In genomic region chr19:14022469-14022868, GRCh38 we compare ENCODE assay signal across 35 cellular contexts. TPM values are rescaled to one million over a fixed set of nuclear protein-coding genes. Genes with fewer than 3 reads are reported as not detected.
DNase-seq lines count a peak whose midpoint lies in the region; ATAC-seq, FAIRE-seq and TF ChIP-seq lines count a peak whose summit lies in the region.
"Had no signal": no experiment of that assay in that cellular context is flagged by ENCODE, and none has a peak within 500 bp of the region (broad histone marks: within the 10 kb centered on the region; RNA-seq: fewer than 3 reads in every experiment).

No MANE protein-coding gene starts in this region.

- in situ Hi-C loops in HepG2 (cut with HindIII; ENCODE audit: extremely low pct_ligation_motif_present, low pct_unique_long_range_greater_than_20kb): no loop called here

- TF ChIP-seq POLR2A in HepG2 (IDR thresholded peaks at IDR 0.05; ENCODE audit: insufficient read depth in 1 of 2, low read depth in 2 of 2, low read length in 2 of 2) (no peak), right lobe of liver (IDR thresholded peaks at IDR 0.05) (no peak)

- no peaks in the 10 kb centered on the region for H3K27me3 Mint-ChIP-seq in astrocyte (ENCODE audit: low read depth, unreplicated experiment)
- H3K27me3 Mint-ChIP-seq: activated CD4-positive, alpha-beta T cell treated with anti-CD3 and anti-CD28 coated beads, Interleukin-2, amount 10 ng/mL, durations not matched to agents 24 days and 14 days; activated T-cell treated with anti-CD3 and anti-CD28 coated beads, Interleukin-2, amount 50 U/mL, for 24 hours had no signal

- BruUV-seq in HepG2 (replicated peaks; lab: Mats Ljungman, UMichigan): no TSS peak

- no peak for ATAC-seq in HepG2
- ATAC-seq in right lobe of liver: no peak
- ATAC-seq in upper lobe of right lung: peak; percentile 7
- ATAC-seq in GM19452 (IDR thresholded peaks at IDR 0.05; ENCODE audit: unreplicated experiment): no peak
- ATAC-seq: A549 had no signal

- H3K4me1 ChIP-seq in HepG2 (ENCODE audit: insufficient read depth, low read length): peaks cover 46% of the 10 kb centered on the region
- peaks cover 0 to 5% (median 0%) of the 10 kb centered on the region in 4 donors for H3K4me1 ChIP-seq in right lobe of liver
- H3K4me1 ChIP-seq in astrocyte (ENCODE audit: insufficient read depth, low read length): peaks cover 5% of the 10 kb centered on the region
- H3K4me1 ChIP-seq in upper lobe of right lung: peaks cover 22% of the 10 kb centered on the region
- H3K4me1 ChIP-seq: right atrium auricular region had no signal

- TF ChIP-seq RAD21 in HepG2 (CRISPR knock-in tag; IDR thresholded peaks at IDR 0.05): no peak

- H3K4me2 ChIP-seq in HepG2 (ENCODE audit: low read depth, low read length) (0 out of 2 replicates have a peak overlapping the region, but pooled peaks have one; percentile 4), astrocyte (ENCODE audit: low read length) (no peak overlapping the region)
- H3K4me2 ChIP-seq: A549, KMS-11 had no signal

- FAIRE-seq in HepG2 (lab: Jason Lieb, UNC): no peak
- no peak for FAIRE-seq in astrocyte (lab: Jason Lieb, UNC)
- FAIRE-seq: A549, H54, pancreas had no signal

- no peak overlapping the region for H3K27ac Mint-ChIP-seq in astrocyte (ENCODE audit: unreplicated experiment)
- H3K27ac Mint-ChIP-seq: activated T-cell treated with anti-CD3 and anti-CD28 coated beads, Interleukin-2, amount 50 U/mL, for 24 hours had no signal

- H3K4me3 Mint-ChIP-seq in astrocyte (ENCODE audit: unreplicated experiment): no peak overlapping the region
- H3K4me3 Mint-ChIP-seq: activated CD4-positive, alpha-beta T cell treated with anti-CD3 and anti-CD28 coated beads, Interleukin-2, amount 10 ng/mL, durations not matched to agents 24 days and 14 days; activated T-cell treated with anti-CD3 and anti-CD28 coated beads, Interleukin-2, amount 50 U/mL, for 24 hours had no signal

- TF ChIP-seq EP300 in HepG2 (IDR thresholded peaks at IDR 0.05; ENCODE audit: low read depth in 2 of 2, low read length in 2 of 2) (no peak), HepG2 (CRISPR knock-in tag; IDR thresholded peaks at IDR 0.05; ENCODE audit: borderline replicate concordance) (no peak)

- CTCF ChIA-PET in HepG2 (lab: Yijun Ruan, JAX; ENCODE audit: low intra/inter-chr PET ratio, low total read pairs): no interaction called here

- TF ChIP-seq CTCF in HepG2 (CRISPR knock-in tag; IDR thresholded peaks at IDR 0.05) (no peak), right lobe of liver (IDR thresholded peaks at IDR 0.05) (no peak), astrocyte (IDR thresholded peaks at IDR 0.05; ENCODE audit: insufficient read depth, low read depth, low read length) (no peak), fibroblast of villous mesenchyme (IDR thresholded peaks at IDR 0.05; ENCODE audit: insufficient read depth, low read depth, low read length) (no peak), upper lobe of right lung (IDR thresholded peaks at IDR 0.05) (no peak)

- intact Hi-C loops in HepG2 (cut with micrococcal nuclease; ENCODE audit: unreplicated experiment) (loop anchor here (2.0 kb wide), 1 partner anchor 116 kb away; the partner anchor contains the start of genes BRME1 and CC2D1A), right lobe of liver (cut with DNase I) (no loop called here), upper lobe of right lung (cut with DNase I) (no loop called here)

- H3K9me3 ChIP-seq in HepG2 (ENCODE audit: low read length) (no peaks in the 10 kb centered on the region), right lobe of liver (no peaks in the 10 kb centered on the region), astrocyte (ENCODE audit: insufficient read depth, low read depth, low read length) (no peaks in the 10 kb centered on the region), upper lobe of right lung (no peaks in the 10 kb centered on the region)
- H3K9me3 ChIP-seq: A549, esophagus squamous epithelium, pancreas, right atrium auricular region, spleen, tibial nerve had no signal

- no peaks in the 10 kb centered on the region for H4K20me1 ChIP-seq in HepG2 (ENCODE audit: insufficient read depth, low read length)
- H4K20me1 ChIP-seq in astrocyte (ENCODE audit: insufficient read depth, low read length): no peaks in the 10 kb centered on the region

- H3K9ac ChIP-seq in HepG2 (ENCODE audit: insufficient read depth, low read depth, low read length): no peak overlapping the region
- no peak overlapping the region for H3K9ac ChIP-seq in astrocyte (ENCODE audit: low read length)
- H3K9ac ChIP-seq: KMS-11 had no signal

- H3K27me3 ChIP-seq in HepG2 (ENCODE audit: control insufficient read depth in 1 of 2, insufficient read depth in 2 of 2, low read length in 2 of 2) (no peaks in the 10 kb centered on the region; a peak in 2 of 5 replicates), right lobe of liver (no peaks in the 10 kb centered on the region), astrocyte (ENCODE audit: insufficient read depth, low read length) (no peaks in the 10 kb centered on the region), upper lobe of right lung (no peaks in the 10 kb centered on the region)
- H3K27me3 ChIP-seq: cardiac muscle cell, esophagus squamous epithelium, pancreas, right atrium auricular region, spleen had no signal

- peaks cover 4% of the 10 kb centered on the region for H3K4me1 Mint-ChIP-seq in astrocyte (ENCODE audit: low read depth, unreplicated experiment)

- DNase-seq in HepG2 (ENCODE audit: low spot score) (no peak), right lobe of liver (no peak), astrocyte (ENCODE audit: low read depth) (peak; percentile 64), fibroblast of villous mesenchyme (ENCODE audit: low read depth) (peak; percentile 60), upper lobe of right lung (no peak), GDM1 (lab: John Stamatoyannopoulos, UW) (no peak), AG08396 (ENCODE audit: low spot score) (no peak)
- DNase-seq: activated CD4-positive, alpha-beta T cell treated with anti-CD3 and anti-CD28 coated beads, Interleukin-2, amount 10 ng/mL, durations not matched to agents 24 days and 14 days; activated gamma-delta T cell treated with Interleukin-2 at 50 U/mL for 16 hours; activated T-cell treated with anti-CD3 and anti-CD28 coated beads, Interleukin-2, amount 50 U/mL, for 24 hours; dermis blood vessel endothelial cell; esophagus squamous epithelium; GF-D8; NCI-H1436 treated with DMSO at 0.1 percent for 48 hours; NCI-H526; NK-92 treated with Interleukin-12 subunit alpha and Interleukin-12 subunit beta, amount 100 ng/mL, for 24 hours; pancreas; SHP77; spleen; SW 1271; T1000 had no signal

- WGBS in HepG2 (ENCODE audit: low lambda C conversion rate): 30% methylated on average over 4 of the region's 4 CpGs
- 97% methylated on average over 4 of the region's 4 CpGs for WGBS in right lobe of liver (ENCODE audit: insufficient coverage, low coverage, low lambda C conversion rate, missing lambda C conversion rate)

- no peak overlapping the region for H3K27ac ChIP-seq in HepG2 (ENCODE audit: extremely low read length, insufficient read depth, low read length)
- no peak overlapping the region for H3K27ac ChIP-seq in right lobe of liver
- no peak overlapping the region for H3K27ac ChIP-seq in astrocyte (ENCODE audit: low read depth, low read length)
- H3K27ac ChIP-seq in upper lobe of right lung: no peak overlapping the region
- H3K27ac ChIP-seq: A549, cardiac muscle cell, esophagus squamous epithelium, KMS-11, pancreas, right atrium auricular region, tibial nerve had no signal

- H3K9me3 Mint-ChIP-seq in astrocyte (ENCODE audit: unreplicated experiment): no peaks in the 10 kb centered on the region
- H3K9me3 Mint-ChIP-seq: activated CD4-positive, alpha-beta T cell treated with anti-CD3 and anti-CD28 coated beads, Interleukin-2, amount 10 ng/mL, durations not matched to agents 24 days and 14 days; activated T-cell treated with anti-CD3 and anti-CD28 coated beads, Interleukin-2, amount 50 U/mL, for 24 hours had no signal

- peak overlapping the region; percentile 58 for H2AFZ ChIP-seq in HepG2 (ENCODE audit: low read length)
- H2AFZ ChIP-seq in astrocyte (ENCODE audit: low read depth, low read length): no peak overlapping the region

- no peaks in the 10 kb centered on the region for H3K79me2 ChIP-seq in HepG2 (ENCODE audit: insufficient read depth, low read length)
- H3K79me2 ChIP-seq in astrocyte (ENCODE audit: insufficient read depth, low read length): no peaks in the 10 kb centered on the region

- POLR2A ChIA-PET in HepG2 (lab: Yijun Ruan, JAX): no interaction called here

- H3K36me3 ChIP-seq in HepG2 (replicated peaks in 1 of 2; ENCODE audit: control insufficient read depth in 1 of 2, insufficient read depth in 2 of 2, low read length in 2 of 2) (no peaks in the 10 kb centered on the region), right lobe of liver (no peaks in the 10 kb centered on the region), astrocyte (ENCODE audit: insufficient read depth, low read length) (no peaks in the 10 kb centered on the region), upper lobe of right lung (no peaks in the 10 kb centered on the region)
- H3K36me3 ChIP-seq: cardiac muscle cell, esophagus squamous epithelium, pancreas, right atrium auricular region, spleen, tibial nerve had no signal

- no peaks in the 10 kb centered on the region for H3K36me3 Mint-ChIP-seq in astrocyte (ENCODE audit: low read depth, unreplicated experiment)

- H3K4me3 ChIP-seq in HepG2 (replicated peaks in 1 of 3; ENCODE audit: insufficient read depth in 1 of 3, low read depth in 2 of 3, low read length in 3 of 3) (no peak overlapping the region), right lobe of liver (no peak overlapping the region), astrocyte (ENCODE audit: insufficient read depth, low read depth, low read length) (no peak overlapping the region), fibroblast of villous mesenchyme (ENCODE audit: low read depth, low read length) (no peak overlapping the region), upper lobe of right lung (no peak overlapping the region)
- H3K4me3 ChIP-seq: A549, cardiac muscle cell, esophagus squamous epithelium, lung, pancreas, right atrium auricular region, spleen, tibial nerve had no signal

RNA-seq across cellular contexts. Expression of gene RLN3, which starts 5.5 kb away (rescaled TPM):
- total RNA-seq in HepG2 (2016; rRNA removed; fragmentation: Illumina TruSeq; extraction: Trizol) (not detected in 2 replicates), right lobe of liver (not detected), astrocyte (not detected in 2 replicates), fibroblast of villous mesenchyme (not detected in 2 replicates), upper lobe of right lung (not detected)
- total RNA-seq in HepG2 (2016; cell fraction: cytosol; rRNA removed; fragmentation: Illumina TruSeq; extraction: Trizol; ENCODE audit: low read depth): not detected in 2 replicates
- total RNA-seq in HepG2 (2016; cell fraction: insoluble cytoplasmic fraction; rRNA removed; fragmentation: Illumina TruSeq; extraction: Trizol): not detected in 2 replicates
- not detected in 2 replicates for total RNA-seq in HepG2 (2016; cell fraction: membrane; rRNA removed; fragmentation: Illumina TruSeq; extraction: Trizol)
- not detected in 2 replicates for total RNA-seq in HepG2 (2016; cell fraction: nucleus; rRNA removed; fragmentation: Illumina TruSeq; extraction: Trizol)
- polyA plus RNA-seq in HepG2 (2011; rRNA removed): not detected in 2 replicates
- not detected in 2 replicates for polyA plus RNA-seq in HepG2 (2011; cell fraction: cytosol; rRNA removed)
- polyA plus RNA-seq in HepG2 (2011; cell fraction: nucleus; rRNA removed): not detected in 2 replicates
- polyA plus RNA-seq in HepG2 (2012): not detected in 2 replicates
- not detected in 2 replicates for polyA plus RNA-seq in HepG2 (2016; cell fraction: cytosol; fragmentation: Illumina TruSeq; extraction: Trizol; ENCODE audit: low read depth)
- polyA plus RNA-seq in HepG2 (2016; cell fraction: insoluble cytoplasmic fraction; fragmentation: Illumina TruSeq; extraction: Trizol; ENCODE audit: low read depth): not detected in 2 replicates
- not detected in 2 replicates for polyA plus RNA-seq in HepG2 (2016; cell fraction: membrane; fragmentation: Illumina TruSeq; extraction: Trizol; ENCODE audit: low read depth)
- not detected in 2 replicates for polyA plus RNA-seq in HepG2 (2016; cell fraction: nucleus; fragmentation: Illumina TruSeq; extraction: Trizol; ENCODE audit: insufficient read depth, low read depth)
- not detected in 2 replicates for polyA minus RNA-seq in HepG2 (2011; rRNA and poly(A)+ RNA removed; ENCODE audit: low replicate concordance)
- not detected in 2 replicates for polyA minus RNA-seq in HepG2 (2011; cell fraction: cytosol; rRNA and poly(A)+ RNA removed)
- not detected in 2 replicates for polyA minus RNA-seq in HepG2 (2011; cell fraction: nucleus; rRNA and poly(A)+ RNA removed)
- total RNA-seq: activated CD4-positive, alpha-beta T cell treated with anti-CD3 and anti-CD28 coated beads, Interleukin-2, amount 10 ng/mL, durations not matched to agents 24 days and 14 days; cardiac muscle cell; dermis blood vessel endothelial cell; esophagus squamous epithelium; HT1080; kidney epithelial cell; mucosa of gallbladder; pancreas; right atrium auricular region; spleen; tibial nerve had no signal
- polyA plus RNA-seq: A549, adipose tissue, BJ, cardiac muscle cell, neural cell, pancreas had no signal

RNA-seq across cellular contexts. Expression of gene IL27RA, which starts 9.1 kb away (rescaled TPM):
- total RNA-seq in HepG2 (2016; rRNA removed; fragmentation: Illumina TruSeq; extraction: Trizol): 3.4 and 8.1 TPM in 2 replicates
- 1.0 and 1.4 TPM in 2 replicates for total RNA-seq in HepG2 (2016; cell fraction: cytosol; rRNA removed; fragmentation: Illumina TruSeq; extraction: Trizol; ENCODE audit: low read depth)
- total RNA-seq in HepG2 (2016; cell fraction: insoluble cytoplasmic fraction; rRNA removed; fragmentation: Illumina TruSeq; extraction: Trizol): 3.0 and 8.3 TPM in 2 replicates
- total RNA-seq in HepG2 (2016; cell fraction: membrane; rRNA removed; fragmentation: Illumina TruSeq; extraction: Trizol): 2.5 and 2.7 TPM in 2 replicates
- total RNA-seq in HepG2 (2016; cell fraction: nucleus; rRNA removed; fragmentation: Illumina TruSeq; extraction: Trizol): 6.3 and 7.8 TPM in 2 replicates
- 3.5 and 5.4 TPM in 2 replicates for polyA plus RNA-seq in HepG2 (2011; rRNA removed)
- 3.1 and 3.5 TPM in 2 replicates for polyA plus RNA-seq in HepG2 (2011; cell fraction: cytosol; rRNA removed)
- 2.7 and 3.5 TPM in 2 replicates for polyA plus RNA-seq in HepG2 (2011; cell fraction: nucleus; rRNA removed)
- 1.8 and 3.6 TPM in 2 replicates for polyA plus RNA-seq in HepG2 (2012)
- 0.75 and 0.87 TPM in 2 replicates for polyA plus RNA-seq in HepG2 (2016; cell fraction: cytosol; fragmentation: Illumina TruSeq; extraction: Trizol; ENCODE audit: low read depth)
- polyA plus RNA-seq in HepG2 (2016; cell fraction: insoluble cytoplasmic fraction; fragmentation: Illumina TruSeq; extraction: Trizol; ENCODE audit: low read depth): 2.7 and 3.1 TPM in 2 replicates
- polyA plus RNA-seq in HepG2 (2016; cell fraction: membrane; fragmentation: Illumina TruSeq; extraction: Trizol; ENCODE audit: low read depth): 1.7 and 2.1 TPM in 2 replicates
- polyA plus RNA-seq in HepG2 (2016; cell fraction: nucleus; fragmentation: Illumina TruSeq; extraction: Trizol; ENCODE audit: insufficient read depth, low read depth): 10.9 and 11.1 TPM in 2 replicates
- 5.4 and 21.7 TPM in 2 replicates for polyA minus RNA-seq in HepG2 (2011; rRNA and poly(A)+ RNA removed; ENCODE audit: low replicate concordance)
- 1.9 and 2.9 TPM in 2 replicates for polyA minus RNA-seq in HepG2 (2011; cell fraction: cytosol; rRNA and poly(A)+ RNA removed)
- 1.1 and 1.3 TPM in 2 replicates for polyA minus RNA-seq in HepG2 (2011; cell fraction: nucleus; rRNA and poly(A)+ RNA removed)
- 1 to 10 TPM; 1.1 to 3.0 (median 1.5) TPM for total RNA-seq in right lobe of liver
- total RNA-seq in astrocyte: 5.7 and 6.3 TPM in 2 replicates
- total RNA-seq in fibroblast of villous mesenchyme: 2.9 and 3.9 TPM in 2 replicates
- 16.2 TPM for total RNA-seq in upper lobe of right lung

RNA-seq across cellular contexts. Expression of gene RFX1, which starts 16.3 kb away (rescaled TPM):
- total RNA-seq in HepG2 (2016; rRNA removed; fragmentation: Illumina TruSeq; extraction: Trizol): 1.3 and 1.4 TPM in 2 replicates
- 0.62 and 1.0 TPM in 2 replicates for total RNA-seq in HepG2 (2016; cell fraction: cytosol; rRNA removed; fragmentation: Illumina TruSeq; extraction: Trizol; ENCODE audit: low read depth)
- total RNA-seq in HepG2 (2016; cell fraction: insoluble cytoplasmic fraction; rRNA removed; fragmentation: Illumina TruSeq; extraction: Trizol): 1.2 and 1.9 TPM in 2 replicates
- 1.2 and 1.6 TPM in 2 replicates for total RNA-seq in HepG2 (2016; cell fraction: membrane; rRNA removed; fragmentation: Illumina TruSeq; extraction: Trizol)
- total RNA-seq in HepG2 (2016; cell fraction: nucleus; rRNA removed; fragmentation: Illumina TruSeq; extraction: Trizol): 2.1 and 2.3 TPM in 2 replicates
- polyA plus RNA-seq in HepG2 (2011; rRNA removed): 0.56 and 1.1 TPM in 2 replicates
- polyA plus RNA-seq in HepG2 (2011; cell fraction: cytosol; rRNA removed): 0.14 and 0.17 TPM in 2 replicates
- 5.8 and 9.2 TPM in 2 replicates for polyA plus RNA-seq in HepG2 (2011; cell fraction: nucleus; rRNA removed)
- polyA plus RNA-seq in HepG2 (2012): 2.1 and 3.0 TPM in 2 replicates
- polyA plus RNA-seq in HepG2 (2016; cell fraction: cytosol; fragmentation: Illumina TruSeq; extraction: Trizol; ENCODE audit: low read depth): 0.23 and 0.45 TPM in 2 replicates
- polyA plus RNA-seq in HepG2 (2016; cell fraction: insoluble cytoplasmic fraction; fragmentation: Illumina TruSeq; extraction: Trizol; ENCODE audit: low read depth): 1.9 and 3.5 TPM in 2 replicates
- polyA plus RNA-seq in HepG2 (2016; cell fraction: membrane; fragmentation: Illumina TruSeq; extraction: Trizol; ENCODE audit: low read depth): 0.90 and 1.1 TPM in 2 replicates
- 8.9 and 9.5 TPM in 2 replicates for polyA plus RNA-seq in HepG2 (2016; cell fraction: nucleus; fragmentation: Illumina TruSeq; extraction: Trizol; ENCODE audit: insufficient read depth, low read depth)
- polyA minus RNA-seq in HepG2 (2011; rRNA and poly(A)+ RNA removed; ENCODE audit: low replicate concordance): 1.2 and 1.4 TPM in 2 replicates
- 1.5 and 2.4 TPM in 2 replicates for polyA minus RNA-seq in HepG2 (2011; cell fraction: cytosol; rRNA and poly(A)+ RNA removed)
- 1.1 and 3.0 TPM in 2 replicates for polyA minus RNA-seq in HepG2 (2011; cell fraction: nucleus; rRNA and poly(A)+ RNA removed)
- 1 to 10 TPM; 2.5 to 9.3 (median 5.7) TPM for total RNA-seq in right lobe of liver
- total RNA-seq in astrocyte: 11.8 and 13.0 TPM in 2 replicates
- total RNA-seq in fibroblast of villous mesenchyme: 2.3 and 2.6 TPM in 2 replicates
- total RNA-seq in upper lobe of right lung: 17.8 TPM

RNA-seq across cellular contexts. Expression of gene PALM3, which starts 39.4 kb away (rescaled TPM):
- total RNA-seq in HepG2 (2016; rRNA removed; fragmentation: Illumina TruSeq; extraction: Trizol): 2.4 and 2.5 TPM in 2 replicates
- total RNA-seq in HepG2 (2016; cell fraction: cytosol; rRNA removed; fragmentation: Illumina TruSeq; extraction: Trizol; ENCODE audit: low read depth): 0.20 and 0.26 TPM in 2 replicates
- total RNA-seq in HepG2 (2016; cell fraction: insoluble cytoplasmic fraction; rRNA removed; fragmentation: Illumina TruSeq; extraction: Trizol): 1.6 and 3.8 TPM in 2 replicates
- total RNA-seq in HepG2 (2016; cell fraction: membrane; rRNA removed; fragmentation: Illumina TruSeq; extraction: Trizol): 0.87 and 1.2 TPM in 2 replicates
- 1.1 and 2.3 TPM in 2 replicates for total RNA-seq in HepG2 (2016; cell fraction: nucleus; rRNA removed; fragmentation: Illumina TruSeq; extraction: Trizol)
- 0.79 and 1.0 TPM in 2 replicates for polyA plus RNA-seq in HepG2 (2011; rRNA removed)
- polyA plus RNA-seq in HepG2 (2011; cell fraction: cytosol; rRNA removed): 0.29 and 0.46 TPM in 2 replicates
- 2.5 and 3.9 TPM in 2 replicates for polyA plus RNA-seq in HepG2 (2011; cell fraction: nucleus; rRNA removed)
- polyA plus RNA-seq in HepG2 (2012): 2.2 and 2.4 TPM in 2 replicates
- 0.37 and 0.50 TPM in 2 replicates for polyA plus RNA-seq in HepG2 (2016; cell fraction: cytosol; fragmentation: Illumina TruSeq; extraction: Trizol; ENCODE audit: low read depth)
- polyA plus RNA-seq in HepG2 (2016; cell fraction: insoluble cytoplasmic fraction; fragmentation: Illumina TruSeq; extraction: Trizol; ENCODE audit: low read depth): 4.3 and 4.7 TPM in 2 replicates
- 0.80 and 1.7 TPM in 2 replicates for polyA plus RNA-seq in HepG2 (2016; cell fraction: membrane; fragmentation: Illumina TruSeq; extraction: Trizol; ENCODE audit: low read depth)
- polyA plus RNA-seq in HepG2 (2016; cell fraction: nucleus; fragmentation: Illumina TruSeq; extraction: Trizol; ENCODE audit: insufficient read depth, low read depth): 10.3 and 11.9 TPM in 2 replicates
- polyA minus RNA-seq in HepG2 (2011; rRNA and poly(A)+ RNA removed; ENCODE audit: low replicate concordance): 0.62 TPM in 1 of 2 replicates, not detected in the other
- polyA minus RNA-seq in HepG2 (2011; cell fraction: cytosol; rRNA and poly(A)+ RNA removed): not detected in 2 replicates
- polyA minus RNA-seq in HepG2 (2011; cell fraction: nucleus; rRNA and poly(A)+ RNA removed): 0.25 and 0.39 TPM in 2 replicates
- total RNA-seq in right lobe of liver: 10 to 100 TPM in 4 of 6 experiments, 1 to 10 TPM in 2; 5.3 to 33.9 (median 17.0) TPM
- total RNA-seq in astrocyte: 1.2 and 1.6 TPM in 2 replicates
- total RNA-seq in fibroblast of villous mesenchyme: under 0.01 TPM in 1 of 2 replicates, not detected in the other
- total RNA-seq in upper lobe of right lung: 10.0 TPM
- total RNA-seq: activated CD4-positive, alpha-beta T cell treated with anti-CD3 and anti-CD28 coated beads, Interleukin-2, amount 10 ng/mL, durations not matched to agents 24 days and 14 days; dermis blood vessel endothelial cell; esophagus squamous epithelium; kidney epithelial cell; spleen had no signal

RNA-seq across cellular contexts. Expression of gene MISP3, which starts 50.1 kb away (rescaled TPM):
- total RNA-seq in HepG2 (2016; rRNA removed; fragmentation: Illumina TruSeq; extraction: Trizol) (5.2 and 5.4 TPM in 2 replicates), right lobe of liver (10 to 100 TPM in 1 of 6 experiments, 1 to 10 TPM in 5; 3.6 to 12.0 (median 6.1) TPM), astrocyte (0.70 and 0.79 TPM in 2 replicates), fibroblast of villous mesenchyme (under 0.01 and 0.32 TPM in 2 replicates), upper lobe of right lung (6.7 TPM)
- 2.1 and 3.4 TPM in 2 replicates for total RNA-seq in HepG2 (2016; cell fraction: cytosol; rRNA removed; fragmentation: Illumina TruSeq; extraction: Trizol; ENCODE audit: low read depth)
- total RNA-seq in HepG2 (2016; cell fraction: insoluble cytoplasmic fraction; rRNA removed; fragmentation: Illumina TruSeq; extraction: Trizol): 3.9 and 5.8 TPM in 2 replicates
- 2.8 and 4.8 TPM in 2 replicates for total RNA-seq in HepG2 (2016; cell fraction: membrane; rRNA removed; fragmentation: Illumina TruSeq; extraction: Trizol)
- total RNA-seq in HepG2 (2016; cell fraction: nucleus; rRNA removed; fragmentation: Illumina TruSeq; extraction: Trizol): 3.2 and 5.3 TPM in 2 replicates
- 2.5 and 3.4 TPM in 2 replicates for polyA plus RNA-seq in HepG2 (2011; rRNA removed)
- polyA plus RNA-seq in HepG2 (2011; cell fraction: cytosol; rRNA removed): 1.6 and 2.3 TPM in 2 replicates
- 13.3 and 13.7 TPM in 2 replicates for polyA plus RNA-seq in HepG2 (2011; cell fraction: nucleus; rRNA removed)
- 5.5 and 5.6 TPM in 2 replicates for polyA plus RNA-seq in HepG2 (2012)
- polyA plus RNA-seq in HepG2 (2016; cell fraction: cytosol; fragmentation: Illumina TruSeq; extraction: Trizol; ENCODE audit: low read depth): 2.9 and 4.0 TPM in 2 replicates
- polyA plus RNA-seq in HepG2 (2016; cell fraction: insoluble cytoplasmic fraction; fragmentation: Illumina TruSeq; extraction: Trizol; ENCODE audit: low read depth): 7.1 and 9.0 TPM in 2 replicates
- polyA plus RNA-seq in HepG2 (2016; cell fraction: membrane; fragmentation: Illumina TruSeq; extraction: Trizol; ENCODE audit: low read depth): 3.4 and 4.4 TPM in 2 replicates
- 11.3 and 12.7 TPM in 2 replicates for polyA plus RNA-seq in HepG2 (2016; cell fraction: nucleus; fragmentation: Illumina TruSeq; extraction: Trizol; ENCODE audit: insufficient read depth, low read depth)
- 0.12 and 1.1 TPM in 2 replicates for polyA minus RNA-seq in HepG2 (2011; rRNA and poly(A)+ RNA removed; ENCODE audit: low replicate concordance)
- 0.79 and 1.1 TPM in 2 replicates for polyA minus RNA-seq in HepG2 (2011; cell fraction: cytosol; rRNA and poly(A)+ RNA removed)
- polyA minus RNA-seq in HepG2 (2011; cell fraction: nucleus; rRNA and poly(A)+ RNA removed): 1.1 and 1.3 TPM in 2 replicates

Comparison
In these comparisons a context has a peak if more than half of its experiments do, and no peak if none do; other contexts are left out.
1. DNase-seq: peak in astrocyte (single experiment) and fibroblast of villous mesenchyme (single experiment); none in HepG2 (single experiment), right lobe of liver (0 of 3), upper lobe of right lung (single experiment), GDM1 (single experiment) and AG08396 (single experiment).